Comparison of ENCODE assay signal across 16 cellular contexts in genomic region chr9:9631302-9631701, GRCh38.
A peak's percentile ranks its signal among the peaks of the same experiment; 100 is the strongest.
DNase-seq lines count a peak whose midpoint lies in the region; ATAC-seq, FAIRE-seq and TF ChIP-seq lines count a peak whose summit lies in the region.
"Had no signal": no experiment of that assay in that cellular context is flagged by ENCODE, and none has a peak within 500 bp of the region (broad histone marks: within the 10 kb centered on the region; RNA-seq: fewer than 3 reads in every experiment).

No MANE protein-coding gene starts in this region.

- no peak for TF ChIP-seq RAD21 in GM12878 (IDR thresholded peaks at IDR 0.05; ENCODE audit: insufficient read depth, low read depth, low read length)

- H3K4me2 ChIP-seq in GM12878 (ENCODE audit: control insufficient read depth, insufficient read depth): 0 out of 2 replicates have a peak overlapping the region, but pooled peaks have one; percentile 8

- H3K27ac ChIP-seq in GM12878 (ENCODE audit: control insufficient read depth, insufficient read depth): no peak overlapping the region
- H3K27ac ChIP-seq: body of pancreas, stomach had no signal

- WGBS in GM12878 (ENCODE audit: insufficient coverage, insufficient replicate concordance, low lambda C conversion rate, missing lambda C conversion rate): 18% methylated on average over 2 of the region's 2 CpGs

- H2AFZ ChIP-seq in GM12878 (ENCODE audit: control insufficient read depth, low read depth, low read length): no peak overlapping the region

- H3K79me2 ChIP-seq in GM12878 (ENCODE audit: control insufficient read depth, insufficient read depth, low read length): no peaks in the 10 kb centered on the region

- no peak overlapping the region for H3K4me3 Mint-ChIP-seq in activated naive CD4-positive, alpha-beta T cell treated with anti-CD3 and anti-CD28 coated beads, Interleukin-2, amount 10 ng/mL, durations not matched to agents 7 days and 5 days
- H3K4me3 Mint-ChIP-seq: activated CD4-positive, alpha-beta T cell treated with anti-CD3 and anti-CD28 coated beads, Interleukin-2, amount 10 ng/mL, durations not matched to agents 7 days and 5 days had no signal

- RAD21 ChIA-PET in GM12878 (lab: Charles Lee; ENCODE audit: unreplicated experiment): no interaction called here

- intact Hi-C loops in GM12878 (cut with micrococcal nuclease; ENCODE audit: unreplicated experiment): no loop called here

- BruUV-seq in GM12878 (replicated peaks; lab: Mats Ljungman, UMichigan): no TSS peak

- no peak overlapping the region for H3K4me3 ChIP-seq in GM12878
- H3K4me3 ChIP-seq: body of pancreas, stomach had no signal

- in situ Hi-C loops in GM12878 (cut with MboI): no loop called here

- FAIRE-seq in GM12878 (lab: Jason Lieb, UNC): no peak

- no peaks in the 10 kb centered on the region for H3K4me1 Mint-ChIP-seq in activated naive CD4-positive, alpha-beta T cell treated with anti-CD3 and anti-CD28 coated beads, Interleukin-2, amount 10 ng/mL, durations not matched to agents 7 days and 5 days
- H3K4me1 Mint-ChIP-seq: activated CD4-positive, alpha-beta T cell treated with anti-CD3 and anti-CD28 coated beads, Interleukin-2, amount 10 ng/mL, durations not matched to agents 7 days and 5 days had no signal

- H3K36me3 ChIP-seq in GM12878 (ENCODE audit: control insufficient read depth in 2 of 2, insufficient read depth in 2 of 2, low read length in 1 of 2): no peaks in the 10 kb centered on the region
- H3K36me3 ChIP-seq: stomach had no signal

- peaks cover 2% of the 10 kb centered on the region for H3K9me3 Mint-ChIP-seq in activated naive CD4-positive, alpha-beta T cell treated with anti-CD3 and anti-CD28 coated beads, Interleukin-2, amount 10 ng/mL, durations not matched to agents 7 days and 5 days
- H3K9me3 Mint-ChIP-seq: activated CD4-positive, alpha-beta T cell treated with anti-CD3 and anti-CD28 coated beads, Interleukin-2, amount 10 ng/mL, durations not matched to agents 7 days and 5 days had no signal

- POLR2A ChIA-PET in GM12878 (lab: Charles Lee): no interaction called here

- TF ChIP-seq CTCF in GM12878 (IDR thresholded peaks at IDR 0.05 in 2 of 3, conservative IDR thresholded peaks at IDR 0.05 in 1 of 3; ENCODE audit: control insufficient read depth in 2 of 3, extremely low read depth in 1 of 3, insufficient read depth in 1 of 3, low read depth in 3 of 3, low read length in 3 of 3): no peak

- no peak for TF ChIP-seq POLR2A in GM12878 (IDR thresholded peaks at IDR 0.05; ENCODE audit: low read depth, low read length)

- TF ChIP-seq EP300 in GM12878 (IDR thresholded peaks at IDR 0.05; ENCODE audit: borderline replicate concordance in 1 of 2, control insufficient read depth in 1 of 2, low read depth in 2 of 2, low read length in 2 of 2): no peak

- H3K9me3 ChIP-seq in GM12878 (replicated peaks; ENCODE audit: control insufficient read depth, insufficient read depth, low read length): no peaks in the 10 kb centered on the region
- H3K9me3 ChIP-seq: body of pancreas, stomach had no signal

- H3K9ac ChIP-seq in GM12878 (ENCODE audit: control insufficient read depth, insufficient read depth, low read length): no peak overlapping the region

- H3K36me3 Mint-ChIP-seq in activated naive CD4-positive, alpha-beta T cell treated with anti-CD3 and anti-CD28 coated beads, Interleukin-2, amount 10 ng/mL, durations not matched to agents 7 days and 5 days: no peaks in the 10 kb centered on the region

- no peaks in the 10 kb centered on the region for H3K27me3 ChIP-seq in GM12878 (replicated peaks in 1 of 2; ENCODE audit: control insufficient read depth in 2 of 2, insufficient read depth in 2 of 2, low read length in 1 of 2)
- H3K27me3 ChIP-seq: body of pancreas, stomach had no signal

- CTCF ChIA-PET in GM12878 (lab: Yijun Ruan, JAX): interaction anchor here (1.2 kb wide), 1 partner anchor 25 kb away, joined by 3 read pairs; no protein-coding TSS in a partner anchor
- CTCF ChIA-PET in activated naive CD4-positive, alpha-beta T cell treated with anti-CD3 and anti-CD28 coated beads, Interleukin-2, amount 10 ng/mL, durations not matched to agents 7 days and 5 days (lab: Charles Lee): no interaction called here

- peak; percentile 81 for ATAC-seq in GM18868 (IDR thresholded peaks at IDR 0.05; ENCODE audit: unreplicated experiment)
- peak; percentile 67 for ATAC-seq in GM21786 (IDR thresholded peaks at IDR 0.05; ENCODE audit: unreplicated experiment)
- peak; percentile 59 for ATAC-seq in HG03108 (IDR thresholded peaks at IDR 0.05; ENCODE audit: unreplicated experiment)
- ATAC-seq in GM12878: peak; percentile 21; the same call in 2 of the 3 replicates
- ATAC-seq: body of pancreas, PC-3 had no signal

- no peaks in the 10 kb centered on the region for H3K4me1 ChIP-seq in GM12878 (ENCODE audit: control insufficient read depth, insufficient read depth, low read length)
- H3K4me1 ChIP-seq: body of pancreas, stomach had no signal

- H3K27me3 Mint-ChIP-seq in activated naive CD4-positive, alpha-beta T cell treated with anti-CD3 and anti-CD28 coated beads, Interleukin-2, amount 10 ng/mL, durations not matched to agents 7 days and 5 days: no peaks in the 10 kb centered on the region
- H3K27me3 Mint-ChIP-seq: activated CD4-positive, alpha-beta T cell treated with anti-CD3 and anti-CD28 coated beads, Interleukin-2, amount 10 ng/mL, durations not matched to agents 7 days and 5 days had no signal

- SMC1A ChIA-PET in GM12878 (lab: Charles Lee; ENCODE audit: uncharacterized antibody, unreplicated experiment): interaction anchor here (0.6 to 1.7 kb wide), 2 partner anchors 24 to 283 kb away, joined by 3 read pairs; no protein-coding TSS in a partner anchor

- no peak overlapping the region for H3K27ac Mint-ChIP-seq in activated naive CD4-positive, alpha-beta T cell treated with anti-CD3 and anti-CD28 coated beads, Interleukin-2, amount 10 ng/mL, durations not matched to agents 7 days and 5 days
- H3K27ac Mint-ChIP-seq: activated CD4-positive, alpha-beta T cell treated with anti-CD3 and anti-CD28 coated beads, Interleukin-2, amount 10 ng/mL, durations not matched to agents 7 days and 5 days had no signal

- DNase-seq in GM12878 (ENCODE audit: low read depth, low spot score) (no peak), EL (no peak), HPDE6-E6E7 (ENCODE audit: extremely low spot score) (no peak), HCEC 1CT (no peak)
- no peak for DNase-seq in activated naive CD4-positive, alpha-beta T cell treated with anti-CD3 and anti-CD28 coated beads, Interleukin-2, amount 10 ng/mL, durations not matched to agents 7 days and 5 days
- DNase-seq: activated CD4-positive, alpha-beta T cell treated with anti-CD3 and anti-CD28 coated beads, Interleukin-2, amount 10 ng/mL, durations not matched to agents 7 days and 5 days; body of pancreas; effector CD8-positive, alpha-beta T cell; NCI-H2171; PC-3; stimulated activated CD4-positive, alpha-beta T cell treated with anti-CD3 and anti-CD28 coated beads, Interleukin-4, amount 100 ng/mL, for 4 hours; stomach; T-helper 1 cell had no signal

- H4K20me1 ChIP-seq in GM12878 (ENCODE audit: control insufficient read depth, insufficient read depth): no peaks in the 10 kb centered on the region

TF ChIP-seq in GM12878, 131 proteins besides CTCF, POLR2A, EP300 and RAD21 (continues in another document):
- TF ChIP-seq SP1 (IDR thresholded peaks at IDR 0.05; ENCODE audit: low read depth, low read length) (no peak), SMAD5 (IDR thresholded peaks at IDR 0.05; ENCODE audit: low read depth) (no peak), CEBPB (IDR thresholded peaks at IDR 0.05; ENCODE audit: borderline replicate concordance in 1 of 2, low read depth in 2 of 2, low read length in 2 of 2) (no peak), RUNX3 (IDR thresholded peaks at IDR 0.05; ENCODE audit: low read length) (peak; percentile 51), ATF7 (IDR thresholded peaks at IDR 0.05; ENCODE audit: low read depth) (0 out of 2 replicates have a peak, but pooled peaks have one; percentile 48), ZNF207 (IDR thresholded peaks at IDR 0.05; ENCODE audit: borderline replicate concordance) (no peak), BACH1 (IDR thresholded peaks at IDR 0.05; ENCODE audit: borderline replicate concordance) (no peak), CREB1 (IDR thresholded peaks at IDR 0.05; ENCODE audit: low read depth) (peak; percentile 43; the same call in 1 of the 2 replicates), MYC (IDR thresholded peaks at IDR 0.05; ENCODE audit: insufficient read depth, insufficient read length, insufficient replicate concordance, low read length, severe bottlenecking) (no peak), JUNB (IDR thresholded peaks at IDR 0.05) (0 out of 2 replicates have a peak, but pooled peaks have one; percentile 16), SMARCA5 (IDR thresholded peaks at IDR 0.05) (no peak), POU2F2 (IDR thresholded peaks at IDR 0.05; ENCODE audit: borderline replicate concordance, low read depth, low read length) (no peak), ZBTB33 (IDR thresholded peaks at IDR 0.05) (no peak), MLLT1 (IDR thresholded peaks at IDR 0.05) (no peak)

Comparison
In these comparisons a context has a peak if more than half of its experiments do, and no peak if none do; other contexts are left out.
1. ATAC-seq: peak in every context shown above with its lines; median percentile 81 in GM18868; 67 in GM21786; 59 in HG03108; 21 in GM12878.